In genomic region chr2:10094271-10094814, GRCh38 we compare ENCODE assay signal across 24 cellular contexts. TPM values are rescaled to one million over a fixed set of nuclear protein-coding genes. Genes with fewer than 3 reads are reported as not detected.
DNase-seq lines count a peak whose midpoint lies in the region; ATAC-seq and TF ChIP-seq lines count a peak whose summit lies in the region.
"Had no signal": no experiment of that assay in that cellular context is flagged by ENCODE, and none has a peak within 500 bp of the region (broad histone marks: within the 10 kb centered on the region; RNA-seq: fewer than 3 reads in every experiment).

No MANE protein-coding gene starts in this region.

- no peak overlapping the region for H3K27ac ChIP-seq in neural progenitor cell
- H3K27ac ChIP-seq: A549, BLaER1, brain microvascular endothelial cell, HL-60, right atrium auricular region, SK-N-MC had no signal

- TF ChIP-seq CTCF in neural progenitor cell (IDR thresholded peaks at IDR 0.05) = no peak

- peaks cover 2% of the 10 kb centered on the region for H3K36me3 Mint-ChIP-seq in neural progenitor cell
- H3K36me3 Mint-ChIP-seq: type B pancreatic cell had no signal

- H2AFZ ChIP-seq in neural progenitor cell (replicated peaks) = no peak overlapping the region

- H3K4me3 Mint-ChIP-seq in neural progenitor cell = peak overlapping the region; percentile 12
- H3K4me3 Mint-ChIP-seq: activated B cell treated with CpG ODN at 0.5 μM for 24 hours; T-helper 2 cell treated with Interferon-gamma antibody and Interleukin-4, amounts not matched to agents 5 μg/mL and 100 μg/mL, for 36 hours; type B pancreatic cell had no signal

- H3K9ac ChIP-seq in neural progenitor cell = no peak overlapping the region
- H3K9ac ChIP-seq: BLaER1 had no signal

- no peaks in the 10 kb centered on the region for H3K9me3 ChIP-seq in neural progenitor cell (ENCODE audit: low read depth)
- H3K9me3 ChIP-seq: A549, right atrium auricular region had no signal

- no peak overlapping the region for H3K27ac Mint-ChIP-seq in neural progenitor cell
- H3K27ac Mint-ChIP-seq: activated B cell treated with CpG ODN at 0.5 μM for 24 hours; T-helper 2 cell treated with Interferon-gamma antibody and Interleukin-4, amounts not matched to agents 5 μg/mL and 100 μg/mL, for 36 hours had no signal

- peaks cover 5% of the 10 kb centered on the region for H4K20me1 ChIP-seq in neural progenitor cell (ENCODE audit: low read depth)
- H4K20me1 ChIP-seq: BLaER1 had no signal

- ATAC-seq in GM19455 (IDR thresholded peaks at IDR 0.05; ENCODE audit: unreplicated experiment) = no peak
- ATAC-seq: A549 had no signal

- H3K27me3 Mint-ChIP-seq in neural progenitor cell (ENCODE audit: insufficient read depth, low read depth) = peaks cover 8% of the 10 kb centered on the region

- no peaks in the 10 kb centered on the region for H3K36me3 ChIP-seq in neural progenitor cell
- H3K36me3 ChIP-seq: BLaER1, brain microvascular endothelial cell, HAP-1, right atrium auricular region had no signal

- H3K4me1 ChIP-seq in neural progenitor cell = peaks cover 30% of the 10 kb centered on the region

- peaks cover 49% of the 10 kb centered on the region for H3K4me1 Mint-ChIP-seq in neural progenitor cell

- DNase-seq in NCI-H146 (lab: John Stamatoyannopoulos, UW) (peak; percentile 64), NCI-H146 treated with DMSO at 0.1 percent for 48 hours (lab: John Stamatoyannopoulos, UW; ENCODE audit: unreplicated experiment) (no peak), NCI-H2227 treated with DMSO at 0.1 percent for 48 hours (lab: John Stamatoyannopoulos, UW) (peak; percentile 25), cerebellar cortex (ENCODE audit: low spot score) (peak; percentile 79), neural progenitor cell (ENCODE audit: low spot score) (peak; percentile 89), NCI-H1930 (lab: John Stamatoyannopoulos, UW) (no peak)
- DNase-seq in stimulated activated naive CD4-positive, alpha-beta T cell (lab: John Stamatoyannopoulos, UW) = no peak
- DNase-seq: activated B cell treated with CpG ODN at 0.5 μM for 24 hours; activated CD4-positive, alpha-beta T cell treated with anti-CD3 and anti-CD28 coated beads, Interleukin-2, amount 50 U/mL, for 48 hours; activated CD8-positive, alpha-beta memory T cell treated with anti-CD3 and anti-CD28 coated beads, Interleukin-2, amount 50 U/mL, for 48 hours; activated gamma-delta T cell; brain microvascular endothelial cell; IMR-90; NCI-H1105 treated with DMSO at 0.1 percent for 48 hours had no signal

- no peaks in the 10 kb centered on the region for H3K9me3 Mint-ChIP-seq in neural progenitor cell
- H3K9me3 Mint-ChIP-seq: activated B cell treated with CpG ODN at 0.5 μM for 24 hours, type B pancreatic cell had no signal

- no peaks in the 10 kb centered on the region for H3F3A ChIP-seq in neural progenitor cell (ENCODE audit: low read depth)

- H3K4me3 ChIP-seq in neural progenitor cell = no peak overlapping the region
- H3K4me3 ChIP-seq: A549, BLaER1, HAP-1, lung, right atrium auricular region, SK-N-MC had no signal

- H3K4me2 ChIP-seq in neural progenitor cell = peak overlapping the region; percentile 14
- H3K4me2 ChIP-seq: A549, BLaER1 had no signal

- no peaks in the 10 kb centered on the region for H3K27me3 ChIP-seq in neural progenitor cell

- no peaks in the 10 kb centered on the region for H3K79me2 ChIP-seq in neural progenitor cell (ENCODE audit: low read depth)

RNA-seq across cellular contexts. Expression of gene CYS1, which starts 14.1 kb away (rescaled TPM):
- total RNA-seq in neural progenitor cell (ENCODE audit: low replicate concordance) = 0.56 TPM in 1 of 2 replicates, not detected in the other

RNA-seq across cellular contexts. Expression of gene RRM2, which starts 28.2 kb away (rescaled TPM):
- total RNA-seq in neural progenitor cell (ENCODE audit: low replicate concordance) = 62.1 and 66.0 TPM in 2 replicates

RNA-seq across cellular contexts. Expression of gene KLF11, which starts 51.0 kb away (rescaled TPM):
- total RNA-seq in neural progenitor cell (ENCODE audit: low replicate concordance) = 9.6 and 9.7 TPM in 2 replicates

Comparison
In these comparisons a context has a peak if more than half of its experiments do, and no peak if none do; other contexts are left out.
1. DNase-seq: peak in NCI-H146 (single experiment), NCI-H2227 treated with DMSO at 0.1 percent for 48 hours (single experiment), cerebellar cortex (single experiment) and neural progenitor cell (single experiment); none in NCI-H146 treated with DMSO at 0.1 percent for 48 hours (single experiment), NCI-H1930 (0 of 2) and stimulated activated naive CD4-positive, alpha-beta T cell (0 of 6).